8 cellular contexts compared by ENCODE assay signal in genomic region chr16:30874821-30875717, GRCh38. TPM values are rescaled to one million over a fixed set of nuclear protein-coding genes. Genes with fewer than 3 reads are reported as not detected.
A peak's percentile ranks its signal among the peaks of the same experiment; 100 is the strongest.
DNase-seq lines count a peak whose midpoint lies in the region; ATAC-seq and TF ChIP-seq lines count a peak whose summit lies in the region.

No MANE protein-coding gene starts in this region.

- peak overlapping the region; percentile 97 for H3K4me3 Mint-ChIP-seq in activated T-helper 1 cell treated with anti-CD3 and anti-CD28 coated beads, Interleukin-12 subunit alpha, Interleukin-12 subunit beta, Interleukin-2, Interleukin-4 antibody, amounts not matched to agents 30 ng/mL and 10 ng/mL and 1 ng/mL, durations not matched to agents 14 hours and 24 hours and 36 hours
- peak overlapping the region; percentile 76 to 97 (median 94) for H3K4me3 Mint-ChIP-seq in naive B cell
- peak overlapping the region; percentile 78 for H3K4me3 Mint-ChIP-seq in stimulated activated effector memory CD8-positive, alpha-beta T cell treated with anti-CD3 and anti-CD28 coated beads, Interleukin-12 subunit alpha, Interleukin-12 subunit beta, amount 100 ng/mL, for 72 hours

- intact Hi-C loops in Panc1 (cut with micrococcal nuclease; ENCODE audit: unreplicated experiment), result no loop called here
- intact Hi-C loops in activated T-helper 1 cell treated with anti-CD3 and anti-CD28 coated beads, Interleukin-12 subunit alpha, Interleukin-12 subunit beta, Interleukin-2, Interleukin-4 antibody, amounts not matched to agents 30 ng/mL and 10 ng/mL and 1 ng/mL, durations not matched to agents 14 hours and 24 hours and 36 hours (cut with micrococcal nuclease), result loop anchor here (1.0 to 2.0 kb wide), 7 partner anchors 19 to 177 kb away; partner anchors contain the start of genes BCL7C and PHKG2

- in situ Hi-C loops in Panc1 (cut with HindIII; ENCODE audit: low pct_unique_long_range_greater_than_20kb, low sequenced_read_pairs), result no loop called here

- H3K27me3 ChIP-seq in Panc1 (ENCODE audit: control insufficient read depth, insufficient read depth, low read length), result no peaks in the 10 kb centered on the region

- CTCF ChIA-PET in Panc1 (lab: Charles Lee), result interaction anchor here (0.5 kb wide), 1 partner anchor 16 kb away, joined by 4 read pairs; no protein-coding TSS in a partner anchor

- no peaks in the 10 kb centered on the region for H3K9me3 Mint-ChIP-seq in activated T-helper 1 cell treated with anti-CD3 and anti-CD28 coated beads, Interleukin-12 subunit alpha, Interleukin-12 subunit beta, Interleukin-2, Interleukin-4 antibody, amounts not matched to agents 30 ng/mL and 10 ng/mL and 1 ng/mL, durations not matched to agents 14 hours and 24 hours and 36 hours
- no peaks in the 10 kb centered on the region for H3K9me3 Mint-ChIP-seq in naive B cell
- no peaks in the 10 kb centered on the region for H3K9me3 Mint-ChIP-seq in stimulated activated effector memory CD8-positive, alpha-beta T cell treated with anti-CD3 and anti-CD28 coated beads, Interleukin-12 subunit alpha, Interleukin-12 subunit beta, amount 100 ng/mL, for 72 hours

- H3K27ac Mint-ChIP-seq in activated T-helper 1 cell treated with anti-CD3 and anti-CD28 coated beads, Interleukin-12 subunit alpha, Interleukin-12 subunit beta, Interleukin-2, Interleukin-4 antibody, amounts not matched to agents 30 ng/mL and 10 ng/mL and 1 ng/mL, durations not matched to agents 14 hours and 24 hours and 36 hours, result peak overlapping the region; percentile 94
- H3K27ac Mint-ChIP-seq in naive B cell, result peak overlapping the region; percentile 93 to 97 (median 96)
- peak overlapping the region; percentile 87 for H3K27ac Mint-ChIP-seq in stimulated activated effector memory CD8-positive, alpha-beta T cell treated with anti-CD3 and anti-CD28 coated beads, Interleukin-12 subunit alpha, Interleukin-12 subunit beta, amount 100 ng/mL, for 72 hours

- H3K36me3 ChIP-seq in Panc1 (ENCODE audit: control insufficient read depth, insufficient read depth, low read length), result peaks cover 5% of the 10 kb centered on the region; the same call in 1 of the 2 replicates

- peak overlapping the region; percentile 95 for H3K27ac ChIP-seq in Panc1 (ENCODE audit: low read length)

- peaks cover 23% of the 10 kb centered on the region for H3K4me1 Mint-ChIP-seq in activated T-helper 1 cell treated with anti-CD3 and anti-CD28 coated beads, Interleukin-12 subunit alpha, Interleukin-12 subunit beta, Interleukin-2, Interleukin-4 antibody, amounts not matched to agents 30 ng/mL and 10 ng/mL and 1 ng/mL, durations not matched to agents 14 hours and 24 hours and 36 hours (ENCODE audit: low read depth)
- H3K4me1 Mint-ChIP-seq in naive B cell, result peaks cover 18 to 42% (median 28%) of the 10 kb centered on the region in 3 donors
- peaks cover 47% of the 10 kb centered on the region for H3K4me1 Mint-ChIP-seq in stimulated activated effector memory CD8-positive, alpha-beta T cell treated with anti-CD3 and anti-CD28 coated beads, Interleukin-12 subunit alpha, Interleukin-12 subunit beta, amount 100 ng/mL, for 72 hours

- H3K4me1 ChIP-seq in Panc1 (ENCODE audit: control insufficient read depth, insufficient read depth, low read length), result peaks cover 11% of the 10 kb centered on the region

- H3K36me3 Mint-ChIP-seq in activated T-helper 1 cell treated with anti-CD3 and anti-CD28 coated beads, Interleukin-12 subunit alpha, Interleukin-12 subunit beta, Interleukin-2, Interleukin-4 antibody, amounts not matched to agents 30 ng/mL and 10 ng/mL and 1 ng/mL, durations not matched to agents 14 hours and 24 hours and 36 hours (ENCODE audit: low read depth), result peaks cover 19% of the 10 kb centered on the region
- peaks cover 6% of the 10 kb centered on the region in 2 donors for H3K36me3 Mint-ChIP-seq in naive B cell
- peaks cover 52% of the 10 kb centered on the region for H3K36me3 Mint-ChIP-seq in stimulated activated effector memory CD8-positive, alpha-beta T cell treated with anti-CD3 and anti-CD28 coated beads, Interleukin-12 subunit alpha, Interleukin-12 subunit beta, amount 100 ng/mL, for 72 hours

- H3K27me3 Mint-ChIP-seq in activated T-helper 1 cell treated with anti-CD3 and anti-CD28 coated beads, Interleukin-12 subunit alpha, Interleukin-12 subunit beta, Interleukin-2, Interleukin-4 antibody, amounts not matched to agents 30 ng/mL and 10 ng/mL and 1 ng/mL, durations not matched to agents 14 hours and 24 hours and 36 hours (ENCODE audit: insufficient read depth), result no peaks in the 10 kb centered on the region
- H3K27me3 Mint-ChIP-seq in naive B cell, result no peaks in the 10 kb centered on the region

- no peak for TF ChIP-seq CTCF in Panc1 (IDR thresholded peaks at IDR 0.05)

- peak overlapping the region; percentile 95 for H3K4me3 ChIP-seq in Jurkat, Clone E6-1 (ENCODE audit: low read length)
- peak overlapping the region; percentile 72 to 87 for H3K4me3 ChIP-seq in Panc1 (ENCODE audit: low read depth in 2 of 2, low read length in 2 of 2)

- no TSS peak for BruUV-seq in Panc1 (replicated peaks; lab: Mats Ljungman, UMichigan)

- POLR2A ChIA-PET in Panc1 (lab: Charles Lee), result interaction anchor here (0.5 to 1.1 kb wide), 2 partner anchors 17 to 60 kb away, joined by 7 to 13 read pairs; no protein-coding TSS in a partner anchor

- H3K9me3 ChIP-seq in Panc1 (ENCODE audit: control insufficient read depth, insufficient read depth, low read depth, low read length), result no peaks in the 10 kb centered on the region

- DNase-seq in DMS53 treated with DMSO at 0.1 percent for 48 hours (lab: John Stamatoyannopoulos, UW; ENCODE audit: unreplicated experiment), result peak; percentile 67
- peak; percentile 89 for DNase-seq in Jurkat, Clone E6-1 (ENCODE audit: low read depth, low spot score)
- peak; percentile 61 for DNase-seq in Panc1 (ENCODE audit: low read depth, low spot score)
- peak; percentile 86 for DNase-seq in activated T-helper 1 cell treated with anti-CD3 and anti-CD28 coated beads, Interleukin-12 subunit alpha, Interleukin-12 subunit beta, Interleukin-2, Interleukin-4 antibody, amounts not matched to agents 30 ng/mL and 10 ng/mL and 1 ng/mL, durations not matched to agents 14 hours and 24 hours and 36 hours (ENCODE audit: low spot score)
- DNase-seq in fibroblast of gingiva (ENCODE audit: low read depth), result peak; percentile 89
- DNase-seq in naive B cell, result peak; percentile 89
- DNase-seq in stimulated activated effector memory CD8-positive, alpha-beta T cell treated with anti-CD3 and anti-CD28 coated beads, Interleukin-12 subunit alpha, Interleukin-12 subunit beta, amount 100 ng/mL, for 72 hours (ENCODE audit: low spot score in 2 of 2), result peak; percentile 82 to 93

- ATAC-seq in GM21619 (IDR thresholded peaks at IDR 0.05; ENCODE audit: unreplicated experiment) (peak; percentile 75), Panc1 (peak; percentile 99), naive B cell (ENCODE audit: low read depth in 2 of 2) (peak; percentile 91 to 94)
- peak; percentile 91 for ATAC-seq in stimulated activated effector memory CD8-positive, alpha-beta T cell treated with anti-CD3 and anti-CD28 coated beads, Interleukin-12 subunit alpha, Interleukin-12 subunit beta, amount 100 ng/mL, for 72 hours

RNA-seq across cellular contexts. Expression of gene BCL7C, which starts 18.8 kb away (rescaled TPM):
- polyA plus RNA-seq in Jurkat, Clone E6-1 (2012; ENCODE audit: insufficient read depth, insufficient read length), result 29.0 TPM
- 45.8 TPM for total RNA-seq in Panc1 (2021; ENCODE audit: unreplicated experiment)
- 43.8 TPM for polyA plus RNA-seq in Panc1 (2012; ENCODE audit: insufficient read length)
- 23.1 and 25.3 TPM in 2 replicates for total RNA-seq in activated T-helper 1 cell treated with anti-CD3 and anti-CD28 coated beads, Interleukin-12 subunit alpha, Interleukin-12 subunit beta, Interleukin-2, Interleukin-4 antibody, amounts not matched to agents 30 ng/mL and 10 ng/mL and 1 ng/mL, durations not matched to agents 14 hours and 24 hours and 36 hours
- polyA plus RNA-seq in naive B cell (ENCODE audit: low read depth in 6 of 6), result 10 to 100 TPM; 29.4 to 40.3 (median 33.1) TPM

RNA-seq across cellular contexts. Expression of gene CTF1, which starts 21.3 kb away (rescaled TPM):
- polyA plus RNA-seq in Jurkat, Clone E6-1 (2012; ENCODE audit: insufficient read depth, insufficient read length), result not detected
- 2.9 TPM for total RNA-seq in Panc1 (2021; ENCODE audit: unreplicated experiment)
- 7.4 TPM for polyA plus RNA-seq in Panc1 (2012; ENCODE audit: insufficient read length)
- total RNA-seq in activated T-helper 1 cell treated with anti-CD3 and anti-CD28 coated beads, Interleukin-12 subunit alpha, Interleukin-12 subunit beta, Interleukin-2, Interleukin-4 antibody, amounts not matched to agents 30 ng/mL and 10 ng/mL and 1 ng/mL, durations not matched to agents 14 hours and 24 hours and 36 hours, result 0.23 and 0.29 TPM in 2 replicates
- polyA plus RNA-seq in naive B cell (ENCODE audit: low read depth in 6 of 6), result under 1 TPM in 3 of 6 donors, not detected in 3; 0.40 to 0.67 (median 0.47) TPM

RNA-seq across cellular contexts. Expression of gene FBXL19, which starts 48.3 kb away (rescaled TPM):
- 24.0 TPM for polyA plus RNA-seq in Jurkat, Clone E6-1 (2012; ENCODE audit: insufficient read depth, insufficient read length)
- 52.3 TPM for total RNA-seq in Panc1 (2021; ENCODE audit: unreplicated experiment)
- 67.1 TPM for polyA plus RNA-seq in Panc1 (2012; ENCODE audit: insufficient read length)
- 32.7 and 33.2 TPM in 2 replicates for total RNA-seq in activated T-helper 1 cell treated with anti-CD3 and anti-CD28 coated beads, Interleukin-12 subunit alpha, Interleukin-12 subunit beta, Interleukin-2, Interleukin-4 antibody, amounts not matched to agents 30 ng/mL and 10 ng/mL and 1 ng/mL, durations not matched to agents 14 hours and 24 hours and 36 hours
- under 1 TPM in 4 of 6 donors, not detected in 2; 0.21 to 0.48 (median 0.27) TPM for polyA plus RNA-seq in naive B cell (ENCODE audit: low read depth in 6 of 6)

Comparison
In these comparisons a context has a peak if more than half of its experiments do, and no peak if none do; other contexts are left out.
1. Peak in every context shown above with its lines: DNase-seq, ATAC-seq, H3K4me3 ChIP-seq and H3K27ac ChIP-seq.